Comparison of ENCODE assay signal across 8 cellular contexts in the genomic region with DNA sequence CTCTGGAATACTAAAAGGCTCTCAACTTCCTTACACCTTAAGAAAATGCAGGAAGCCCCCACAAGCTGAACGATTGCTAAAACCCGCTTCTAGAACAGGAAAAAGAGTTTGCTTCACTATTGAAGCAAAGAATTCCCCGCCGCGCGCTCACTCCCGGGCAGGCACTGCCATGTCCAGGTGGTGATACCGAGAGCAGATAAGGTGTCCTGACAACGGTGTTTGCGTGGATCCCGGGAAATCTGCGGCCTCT. TPM values are rescaled to one million over a fixed set of nuclear protein-coding genes. Genes with fewer than 3 reads are reported as not detected.
A peak's percentile ranks its signal among the peaks of the same experiment; 100 is the strongest.
DNase-seq lines count a peak whose midpoint lies in the region; ATAC-seq and TF ChIP-seq lines count a peak whose summit lies in the region.

No MANE protein-coding gene starts in this region.

- POLR2A ChIA-PET in SK-N-SH (lab: Yijun Ruan, JAX), result no interaction called here

- H3K27me3 Mint-ChIP-seq in endodermal cell (ENCODE audit: insufficient read depth) (peaks cover 97% of the 10 kb centered on the region), nephron (ENCODE audit: low read depth) (peaks cover 20% of the 10 kb centered on the region)

- CTCF ChIA-PET in SK-N-SH (lab: Yijun Ruan, JAX), result interaction anchor here (0.7 to 10.6 kb wide), 3 partner anchors 21 to 38 kb away, joined by 3 to 70 read pairs (median 9); a partner anchor contains a TSS

- peaks cover 40% of the 10 kb centered on the region; the same call in 1 of the 2 replicates for H3K27me3 ChIP-seq in SK-N-SH (ENCODE audit: insufficient read depth)
- H3K27me3 ChIP-seq in endodermal cell (ENCODE audit: control insufficient read depth, insufficient read depth, low read length, poor library complexity, severe bottlenecking), result peaks cover 99% of the 10 kb centered on the region

- H4K20me1 ChIP-seq in SK-N-SH (ENCODE audit: insufficient read depth), result no peaks in the 10 kb centered on the region

- H2AFZ ChIP-seq in SK-N-SH (ENCODE audit: low read depth), result no peak overlapping the region

- no peak for TF ChIP-seq RAD21 in SK-N-SH (IDR thresholded peaks at IDR 0.05; ENCODE audit: low read length)

- no peak overlapping the region for H3K27ac Mint-ChIP-seq in endodermal cell
- H3K27ac Mint-ChIP-seq in nephron, result peak overlapping the region; percentile 60 to 93 (median 82)

- peaks cover 0 to 12% of the 10 kb centered on the region in 2 experiments; a peak in 1 of 4 replicates for H3K4me1 ChIP-seq in SK-N-SH (ENCODE audit: control insufficient read depth in 1 of 2, insufficient read depth in 2 of 2, low read depth in 1 of 2, low read length in 1 of 2)
- no peaks in the 10 kb centered on the region for H3K4me1 ChIP-seq in endodermal cell (ENCODE audit: control insufficient read depth, insufficient read depth, low read length)

- H3K4me3 Mint-ChIP-seq in endodermal cell (peak overlapping the region; percentile 64), nephron (peak overlapping the region; percentile 86 to 94 (median 89))

- TF ChIP-seq CTCF in SK-N-SH (IDR thresholded peaks at IDR 0.05) (no peak), endodermal cell (conservative IDR thresholded peaks at IDR 0.05) (no peak), nephron (IDR thresholded peaks at IDR 0.05; ENCODE audit: unreplicated experiment in 3 of 3) (no peak)

- H3K36me3 ChIP-seq in SK-N-SH (replicated peaks in 1 of 2; ENCODE audit: control insufficient read depth in 1 of 2, insufficient read depth in 2 of 2, low read length in 1 of 2), result no peaks in the 10 kb centered on the region
- no peaks in the 10 kb centered on the region for H3K36me3 ChIP-seq in endodermal cell (ENCODE audit: control insufficient read depth, insufficient read depth, low read length)

- WGBS in SK-N-SH (ENCODE audit: low lambda C conversion rate), result 60% methylated on average over 2 of the region's 12 CpGs
- 2 to 4% methylated on average over 8 to 12 of the region's 12 CpGs for WGBS in endodermal cell (ENCODE audit: insufficient coverage in 1 of 2, insufficient read length in 1 of 2), 2 experiments

- peaks cover 15% of the 10 kb centered on the region for H3K4me1 Mint-ChIP-seq in endodermal cell
- H3K4me1 Mint-ChIP-seq in nephron, result peaks cover 51% of the 10 kb centered on the region

- H3F3A ChIP-seq in SK-N-SH (replicated peaks; ENCODE audit: insufficient read depth), result peaks cover 8% of the 10 kb centered on the region

- no peaks in the 10 kb centered on the region for H3K79me2 ChIP-seq in SK-N-SH (ENCODE audit: insufficient read depth)

- TF ChIP-seq EP300 in SK-N-SH (IDR thresholded peaks at IDR 0.05; ENCODE audit: borderline replicate concordance in 1 of 2, low read depth in 1 of 2, low read length in 1 of 2), result no peak

- peak; percentile 8 for ATAC-seq in GM21381 (IDR thresholded peaks at IDR 0.05; ENCODE audit: unreplicated experiment)

- no peaks in the 10 kb centered on the region for H3K9me2 ChIP-seq in SK-N-SH

- peak overlapping the region; percentile 63 to 66 for H3K4me3 ChIP-seq in SK-N-SH (ENCODE audit: low read depth in 2 of 2, low read length in 1 of 2)
- peak overlapping the region; percentile 71 for H3K4me3 ChIP-seq in endodermal cell (ENCODE audit: low read length)

- DNase-seq in Ammon's horn (ENCODE audit: low spot score), result peak; percentile 17
- DNase-seq in SK-N-SH, result peak; percentile 59
- no peak for DNase-seq in endodermal cell
- DNase-seq in MV-4-11 (lab: John Stamatoyannopoulos, UW), result no peak
- DNase-seq in GM19238 (ENCODE audit: insufficient read length, low spot score), result no peak
- no peak for DNase-seq in NCI-H446 treated with DMSO at 0.1 percent for 48 hours (lab: John Stamatoyannopoulos, UW)

- no peak overlapping the region for H3K9ac ChIP-seq in SK-N-SH
- no peak overlapping the region for H3K9ac ChIP-seq in endodermal cell (ENCODE audit: extremely low read depth, low read length, poor library complexity, severe bottlenecking)

- H3K9me3 Mint-ChIP-seq in endodermal cell (no peaks in the 10 kb centered on the region), nephron (no peaks in the 10 kb centered on the region)

- H3K36me3 Mint-ChIP-seq in endodermal cell (ENCODE audit: low read depth) (no peaks in the 10 kb centered on the region), nephron (ENCODE audit: low read depth) (no peaks in the 10 kb centered on the region)

- H3K27ac ChIP-seq in SK-N-SH (ENCODE audit: low read depth in 2 of 2, low read length in 1 of 2) (no peak overlapping the region), endodermal cell (ENCODE audit: low read depth, low read length) (peak overlapping the region; percentile 69)

- H3K9me3 ChIP-seq in SK-N-SH, result no peaks in the 10 kb centered on the region
- no peaks in the 10 kb centered on the region for H3K9me3 ChIP-seq in endodermal cell (ENCODE audit: control insufficient read depth, low read length)

- peak overlapping the region; percentile 87 for H3K4me2 ChIP-seq in SK-N-SH

TF ChIP-seq in SK-N-SH, 30 proteins besides CTCF, POLR2A, EP300 and RAD21:
- TF ChIP-seq GATA2 (CRISPR knock-in tag; IDR thresholded peaks at IDR 0.05), result peak; percentile 72
- TF ChIP-seq, protein P1, sequence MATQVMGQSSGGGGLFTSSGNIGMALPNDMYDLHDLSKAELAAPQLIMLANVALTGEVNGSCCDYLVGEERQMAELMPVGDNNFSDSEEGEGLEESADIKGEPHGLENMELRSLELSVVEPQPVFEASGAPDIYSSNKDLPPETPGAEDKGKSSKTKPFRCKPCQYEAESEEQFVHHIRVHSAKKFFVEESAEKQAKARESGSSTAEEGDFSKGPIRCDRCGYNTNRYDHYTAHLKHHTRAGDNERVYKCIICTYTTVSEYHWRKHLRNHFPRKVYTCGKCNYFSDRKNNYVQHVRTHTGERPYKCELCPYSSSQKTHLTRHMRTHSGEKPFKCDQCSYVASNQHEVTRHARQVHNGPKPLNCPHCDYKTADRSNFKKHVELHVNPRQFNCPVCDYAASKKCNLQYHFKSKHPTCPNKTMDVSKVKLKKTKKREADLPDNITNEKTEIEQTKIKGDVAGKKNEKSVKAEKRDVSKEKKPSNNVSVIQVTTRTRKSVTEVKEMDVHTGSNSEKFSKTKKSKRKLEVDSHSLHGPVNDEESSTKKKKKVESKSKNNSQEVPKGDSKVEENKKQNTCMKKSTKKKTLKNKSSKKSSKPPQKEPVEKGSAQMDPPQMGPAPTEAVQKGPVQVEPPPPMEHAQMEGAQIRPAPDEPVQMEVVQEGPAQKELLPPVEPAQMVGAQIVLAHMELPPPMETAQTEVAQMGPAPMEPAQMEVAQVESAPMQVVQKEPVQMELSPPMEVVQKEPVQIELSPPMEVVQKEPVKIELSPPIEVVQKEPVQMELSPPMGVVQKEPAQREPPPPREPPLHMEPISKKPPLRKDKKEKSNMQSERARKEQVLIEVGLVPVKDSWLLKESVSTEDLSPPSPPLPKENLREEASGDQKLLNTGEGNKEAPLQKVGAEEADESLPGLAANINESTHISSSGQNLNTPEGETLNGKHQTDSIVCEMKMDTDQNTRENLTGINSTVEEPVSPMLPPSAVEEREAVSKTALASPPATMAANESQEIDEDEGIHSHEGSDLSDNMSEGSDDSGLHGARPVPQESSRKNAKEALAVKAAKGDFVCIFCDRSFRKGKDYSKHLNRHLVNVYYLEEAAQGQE (IDR thresholded peaks at IDR 0.05; ENCODE audit: low read depth, low read length), result no peak
- no peak for TF ChIP-seq TEAD4 (IDR thresholded peaks at IDR 0.05; ENCODE audit: borderline replicate concordance, insufficient read depth)

RNA-seq across cellular contexts. Expression of a gene that starts 1.1 kb away (rescaled TPM):
- polyA plus RNA-seq in SK-N-SH (2012; rRNA removed), result 0.05 and 0.07 TPM in 2 replicates
- polyA plus RNA-seq in SK-N-SH (2012; cell fraction: cytosol; rRNA removed), result 0.09 and 0.28 TPM in 2 replicates
- 0.01 and 0.02 TPM in 2 replicates for polyA plus RNA-seq in SK-N-SH (2012; cell fraction: nucleus; rRNA removed)
- total RNA-seq in endodermal cell, result 1 to 10 TPM in 1 of 2 donors, under 1 TPM in 1; 0.95 to 2.0 TPM
- polyA plus RNA-seq in endodermal cell (2013, experiment 1 of 2), result 20.5 TPM
- polyA plus RNA-seq in endodermal cell (2013, experiment 2 of 2), result 18.0 TPM

RNA-seq across cellular contexts. Expression of a gene that starts 22.0 kb away (rescaled TPM):
- 2.0 and 2.6 TPM in 2 replicates for polyA plus RNA-seq in SK-N-SH (2012; rRNA removed)
- 1.2 and 1.8 TPM in 2 replicates for polyA plus RNA-seq in SK-N-SH (2012; cell fraction: cytosol; rRNA removed)
- polyA plus RNA-seq in SK-N-SH (2012; cell fraction: nucleus; rRNA removed), result 7.1 and 7.2 TPM in 2 replicates
- total RNA-seq in endodermal cell, result 100 to 1,000 TPM in 1 of 2 donors, 10 to 100 TPM in 1; 88.7 to 110 TPM
- polyA plus RNA-seq in endodermal cell (2013, experiment 1 of 2), result 31.9 TPM
- 33.9 TPM for polyA plus RNA-seq in endodermal cell (2013, experiment 2 of 2)

RNA-seq across cellular contexts. Expression of a gene that starts 58.4 kb away (rescaled TPM):
- 11.3 and 16.2 TPM in 2 replicates for polyA plus RNA-seq in SK-N-SH (2012; rRNA removed)
- polyA plus RNA-seq in SK-N-SH (2012; cell fraction: cytosol; rRNA removed), result 17.5 and 20.7 TPM in 2 replicates
- 7.6 and 10.7 TPM in 2 replicates for polyA plus RNA-seq in SK-N-SH (2012; cell fraction: nucleus; rRNA removed)
- total RNA-seq in endodermal cell, result 10 to 100 TPM; 20.1 to 21.9 TPM
- polyA plus RNA-seq in endodermal cell (2013, experiment 1 of 2), result 34.6 TPM
- 35.2 TPM for polyA plus RNA-seq in endodermal cell (2013, experiment 2 of 2)

Comparison
In these comparisons a context has a peak if more than half of its experiments do, and no peak if none do; other contexts are left out.
1. DNase-seq: peak in Ammon's horn (single experiment) and SK-N-SH (single experiment); none in endodermal cell (single experiment), MV-4-11 (single experiment), GM19238 (single experiment) and NCI-H446 treated with DMSO at 0.1 percent for 48 hours (single experiment).